ENCODE assay signal across 8 cellular contexts in genomic region chr10:109922353-109922975, GRCh38. TPM values are rescaled to one million over a fixed set of nuclear protein-coding genes. Genes with fewer than 3 reads are reported as not detected.
DNase-seq lines count a peak whose midpoint lies in the region; ATAC-seq, FAIRE-seq and TF ChIP-seq lines count a peak whose summit lies in the region.

No MANE protein-coding gene starts in this region.

- H3K4me3 ChIP-seq in CD4-positive, CD25-positive, alpha-beta regulatory T cell (ENCODE audit: low read depth, low read length): peak overlapping the region; percentile 77
- H3K4me3 ChIP-seq in OCI-LY1 (ENCODE audit: low read depth, low read length, poor library complexity, severe bottlenecking) (peak overlapping the region; percentile 68), H1 (ENCODE audit: extremely low read depth in 1 of 4, insufficient read depth in 2 of 4, low read depth in 3 of 4, low read length in 4 of 4) (peak overlapping the region; percentile 42 to 87 (median 70)), neural cell (ENCODE audit: low read length) (peak overlapping the region; percentile 84)

- FAIRE-seq in H1 (lab: Jason Lieb, UNC): no peak
- no peak for FAIRE-seq in GM12891 (lab: Jason Lieb, UNC)

- H2AK5ac ChIP-seq in H1 (ENCODE audit: low read depth, low read length): no peak overlapping the region; the same call in 1 of the 2 replicates

- H4K5ac ChIP-seq in H1 (ENCODE audit: insufficient read length, low read depth, low read length): no peak overlapping the region

- H3K79me2 ChIP-seq in OCI-LY1 (ENCODE audit: insufficient read depth, low read length) (peaks cover 37% of the 10 kb centered on the region), H1 (ENCODE audit: control insufficient read depth in 1 of 2, insufficient read depth in 2 of 2, low read length in 2 of 2) (peaks cover 0 to 20% of the 10 kb centered on the region in 2 experiments; a peak in 2 of 4 replicates), neural cell (replicated peaks; ENCODE audit: insufficient read depth, low read length) (no peaks in the 10 kb centered on the region)

- no peak overlapping the region for H3K14ac ChIP-seq in H1 (ENCODE audit: insufficient read length)

- peak overlapping the region; percentile 90 for H3K4me2 ChIP-seq in OCI-LY1 (ENCODE audit: low read length)
- H3K4me2 ChIP-seq in H1 (ENCODE audit: insufficient read depth in 1 of 2, low read depth in 2 of 2, low read length in 2 of 2): peak overlapping the region; percentile 67 to 75
- H3K4me2 ChIP-seq in neural cell (ENCODE audit: low read length): peak overlapping the region; percentile 78

- H4K8ac ChIP-seq in H1 (ENCODE audit: extremely low read depth, insufficient read depth, low read length): peak overlapping the region; percentile 88

- H2BK12ac ChIP-seq in H1 (ENCODE audit: low read depth, low read length): no peak overlapping the region

- no peak overlapping the region for H3K23ac ChIP-seq in H1 (ENCODE audit: insufficient read length)

- no peak for ATAC-seq in CD4-positive, CD25-positive, alpha-beta regulatory T cell (ENCODE audit: low read depth in 2 of 2)
- ATAC-seq in HG03045 (IDR thresholded peaks at IDR 0.05; ENCODE audit: unreplicated experiment) (no peak), HG02678 (IDR thresholded peaks at IDR 0.05; ENCODE audit: unreplicated experiment) (no peak)

- no peak overlapping the region for H2BK20ac ChIP-seq in H1 (ENCODE audit: low read length)

- H3K9me3 ChIP-seq in CD4-positive, CD25-positive, alpha-beta regulatory T cell (ENCODE audit: control insufficient read depth in 2 of 2, low read length in 2 of 2): no peaks in the 10 kb centered on the region
- H3K9me3 ChIP-seq in OCI-LY1 (ENCODE audit: low read length): no peaks in the 10 kb centered on the region
- no peaks in the 10 kb centered on the region for H3K9me3 ChIP-seq in H1 (ENCODE audit: insufficient read depth in 2 of 2, low read depth in 1 of 2, low read length in 1 of 2)
- no peaks in the 10 kb centered on the region for H3K9me3 ChIP-seq in neural cell (ENCODE audit: low read length)

- peak overlapping the region; percentile 69 to 95 (median 91) for H3K27ac Mint-ChIP-seq in CD4-positive, CD25-positive, alpha-beta regulatory T cell

- peak overlapping the region; percentile 71 for H3K27ac ChIP-seq in CD4-positive, CD25-positive, alpha-beta regulatory T cell (ENCODE audit: insufficient read depth, low read length, poor library complexity, severe bottlenecking)
- peak overlapping the region; percentile 47 for H3K27ac ChIP-seq in OCI-LY1 (ENCODE audit: low read depth, low read length, poor library complexity, severe bottlenecking)
- no peak overlapping the region for H3K27ac ChIP-seq in H1 (ENCODE audit: low read depth, low read length)
- no peak overlapping the region for H3K27ac ChIP-seq in neural cell (ENCODE audit: low read length)

- 56% methylated on average over 7 of the region's 7 CpGs; no CpG with 5 or more reads in 1 of the 2 experiments for WGBS in H1 (ENCODE audit: extremely low coverage in 1 of 2, insufficient coverage in 1 of 2, insufficient read length in 1 of 2, insufficient replicate concordance in 2 of 2, low coverage in 1 of 2, low lambda C conversion rate in 2 of 2, missing lambda C conversion rate in 1 of 2), 2 experiments

- no peak overlapping the region for H2BK5ac ChIP-seq in H1 (ENCODE audit: low read depth, low read length)

- TF ChIP-seq RAD21 in H1 (IDR thresholded peaks at IDR 0.05 in 1 of 2, conservative IDR thresholded peaks at IDR 0.05 in 1 of 2; ENCODE audit: low read depth in 2 of 2, low read length in 2 of 2): no peak
- no peak for TF ChIP-seq RAD21 in neural cell (conservative IDR thresholded peaks at IDR 0.05)

- H3F3A ChIP-seq in OCI-LY1 (ENCODE audit: insufficient read depth, low read length) (peaks cover 5% of the 10 kb centered on the region; the same call in 1 of the 2 replicates), neural cell (ENCODE audit: insufficient read depth, low read length, poor library complexity, severe bottlenecking) (no peaks in the 10 kb centered on the region)

- H3K4me1 Mint-ChIP-seq in CD4-positive, CD25-positive, alpha-beta regulatory T cell: peaks cover 6 to 58% (median 43%) of the 10 kb centered on the region in 4 donors

- TF ChIP-seq EP300 in H1 (IDR thresholded peaks at IDR 0.05; ENCODE audit: borderline replicate concordance in 1 of 2, low read depth in 2 of 2, low read length in 2 of 2): no peak
- TF ChIP-seq EP300 in neural cell (conservative IDR thresholded peaks at IDR 0.05; ENCODE audit: poor library complexity, severe bottlenecking): no peak

- H3K9me3 Mint-ChIP-seq in CD4-positive, CD25-positive, alpha-beta regulatory T cell: no peaks in the 10 kb centered on the region

- no peak overlapping the region for H2BK120ac ChIP-seq in H1 (replicated peaks; ENCODE audit: low read depth, low read length)

- H3K4ac ChIP-seq in H1 (replicated peaks; ENCODE audit: insufficient read length, low read depth, low read length): no peak overlapping the region

- no peak for TF ChIP-seq POLR2A in H1 (IDR thresholded peaks at IDR 0.05; ENCODE audit: control extremely low read depth in 1 of 2, low read depth in 2 of 2, low read length in 2 of 2)
- TF ChIP-seq POLR2A in GM12891 (IDR thresholded peaks at IDR 0.05; ENCODE audit: low read depth, low read length): no peak

- H3K9ac ChIP-seq in OCI-LY1 (ENCODE audit: low read length) (peak overlapping the region; percentile 89), H1 (replicated peaks in 1 of 4; ENCODE audit: extremely low read depth in 1 of 4, low read depth in 3 of 4, low read length in 3 of 4) (peak overlapping the region; percentile 3 to 65 (median 14); a peak in 5 of 7 replicates), neural cell (ENCODE audit: low read length) (peak overlapping the region; percentile 69)

- H3K9me2 ChIP-seq in OCI-LY1 (ENCODE audit: low read depth, low read length) (no peaks in the 10 kb centered on the region), neural cell (ENCODE audit: insufficient read depth, low read length) (no peaks in the 10 kb centered on the region)

- DNase-seq in CD4-positive, CD25-positive, alpha-beta regulatory T cell: no peak
- DNase-seq in H1 (ENCODE audit: low read depth in 1 of 2, low spot score in 2 of 2) (no peak), GM12891 (ENCODE audit: insufficient read length, low spot score) (no peak), HK-2 (ENCODE audit: unreplicated experiment) (no peak)

- no peak overlapping the region for H2AFZ ChIP-seq in OCI-LY1 (ENCODE audit: low read length)
- H2AFZ ChIP-seq in H1 (ENCODE audit: low read length): no peak overlapping the region
- H2AFZ ChIP-seq in neural cell (ENCODE audit: low read depth, low read length): peak overlapping the region; percentile 51

- no peaks in the 10 kb centered on the region for H3K36me3 Mint-ChIP-seq in CD4-positive, CD25-positive, alpha-beta regulatory T cell

- peaks cover 2% of the 10 kb centered on the region for H3K79me1 ChIP-seq in H1 (ENCODE audit: low read depth, low read length)

- peak overlapping the region; percentile 87 to 96 (median 90) for H3K4me3 Mint-ChIP-seq in CD4-positive, CD25-positive, alpha-beta regulatory T cell

- peaks cover 8% of the 10 kb centered on the region for H3K23me2 ChIP-seq in H1 (ENCODE audit: low read depth, low read length)

- POLR2A ChIA-PET in H1 (lab: Charles Lee; ENCODE audit: partially characterized antibody): interaction anchor here (0.6 to 1.2 kb wide), 3 partner anchors 11 to 364 kb away, joined by 3 to 4 read pairs (median 3); no protein-coding TSS in a partner anchor

- no peaks in the 10 kb centered on the region for H3K27me3 ChIP-seq in CD4-positive, CD25-positive, alpha-beta regulatory T cell (ENCODE audit: control insufficient read depth, insufficient read depth, low read length)
- H3K27me3 ChIP-seq in OCI-LY1 (ENCODE audit: insufficient read depth, low read length): no peaks in the 10 kb centered on the region
- peaks cover 0 to 11% (median 9%) of the 10 kb centered on the region in 4 experiments; a peak in 5 of 7 replicates for H3K27me3 ChIP-seq in H1 (replicated peaks in 1 of 4; ENCODE audit: control insufficient read depth in 3 of 4, extremely low read depth in 1 of 4, insufficient read depth in 3 of 4, low read length in 3 of 4)
- no peaks in the 10 kb centered on the region for H3K27me3 ChIP-seq in neural cell (ENCODE audit: insufficient read depth, low read depth, low read length)

- no peaks in the 10 kb centered on the region for H4K20me1 ChIP-seq in OCI-LY1 (ENCODE audit: insufficient read depth, low read length)
- no peaks in the 10 kb centered on the region for H4K20me1 ChIP-seq in H1 (replicated peaks in 1 of 2; ENCODE audit: control insufficient read depth in 1 of 2, insufficient read depth in 2 of 2, low read length in 2 of 2)
- H4K20me1 ChIP-seq in neural cell (ENCODE audit: insufficient read depth): no peaks in the 10 kb centered on the region

- H3K36me3 ChIP-seq in CD4-positive, CD25-positive, alpha-beta regulatory T cell (ENCODE audit: control insufficient read depth, insufficient read depth, low read length): no peaks in the 10 kb centered on the region
- H3K36me3 ChIP-seq in OCI-LY1 (ENCODE audit: insufficient read depth, low read length) (peaks cover 14% of the 10 kb centered on the region), H1 (ENCODE audit: control insufficient read depth in 2 of 4, insufficient read depth in 4 of 4, low read length in 3 of 4) (no peaks in the 10 kb centered on the region), neural cell (ENCODE audit: insufficient read depth, low read length) (no peaks in the 10 kb centered on the region)

- no peak overlapping the region for H3K56ac ChIP-seq in H1 (replicated peaks; ENCODE audit: insufficient read length, low read depth, low read length)

- TF ChIP-seq CTCF in OCI-LY1 (IDR thresholded peaks at IDR 0.05; ENCODE audit: low read length): no peak
- no peak for TF ChIP-seq CTCF in H1 (IDR thresholded peaks at IDR 0.05; ENCODE audit: control extremely low read depth in 1 of 3, insufficient read depth in 1 of 3, low read depth in 1 of 3, low read length in 3 of 3)
- no peak for TF ChIP-seq CTCF in neural cell (IDR thresholded peaks at IDR 0.05; ENCODE audit: poor library complexity, severe bottlenecking)

- CTCF ChIA-PET in H1 (lab: Charles Lee; ENCODE audit: partially characterized antibody): no interaction called here

- no peak overlapping the region for H2BK15ac ChIP-seq in H1 (ENCODE audit: low read length)

- peaks cover 32% of the 10 kb centered on the region for H3K4me1 ChIP-seq in CD4-positive, CD25-positive, alpha-beta regulatory T cell (ENCODE audit: control insufficient read depth, insufficient read depth, low read length, poor library complexity, severe bottlenecking)
- H3K4me1 ChIP-seq in OCI-LY1 (ENCODE audit: insufficient read depth, low read length, severe bottlenecking) (peaks cover 32% of the 10 kb centered on the region), H1 (replicated peaks in 1 of 4; ENCODE audit: control insufficient read depth in 3 of 4, insufficient read depth in 4 of 4, low read length in 3 of 4) (peaks cover 6 to 20% (median 12%) of the 10 kb centered on the region in 4 experiments)

- no peak overlapping the region for H4K91ac ChIP-seq in H1 (replicated peaks; ENCODE audit: insufficient read length, low read length)

- H3K18ac ChIP-seq in H1 (ENCODE audit: extremely low read depth, low read length): 0 out of 2 replicates have a peak overlapping the region, but pooled peaks have one; percentile 60

- no peaks in the 10 kb centered on the region for H3K27me3 Mint-ChIP-seq in CD4-positive, CD25-positive, alpha-beta regulatory T cell

RNA-seq across cellular contexts. Expression of gene XPNPEP1, which starts 0.8 kb away (rescaled TPM):
- total RNA-seq in CD4-positive, CD25-positive, alpha-beta regulatory T cell: 52.4 TPM
- polyA plus RNA-seq in CD4-positive, CD25-positive, alpha-beta regulatory T cell: 10 to 100 TPM; 14.9 to 19.2 (median 17.8) TPM
- 49.7 and 61.1 TPM in 2 replicates for total RNA-seq in H1 (2021; fragmentation: NEBNext Ultra II Directional; extraction: Animal tissue kit (Norgen Biotek cat#: 25700))
- polyA plus RNA-seq in H1 (2011; rRNA removed): 201 TPM in 2 replicates
- polyA plus RNA-seq in H1 (2011; cell fraction: cytosol; rRNA removed): 147 TPM
- polyA plus RNA-seq in H1 (2011; cell fraction: nucleus; rRNA removed): 319 TPM
- 47.4 to 54.6 TPM (median 51.3 TPM) in 4 replicates for polyA plus RNA-seq in H1 (2012, experiment 1 of 2)
- 26.3 TPM for polyA plus RNA-seq in H1 (2012, experiment 2 of 2)
- 35.6 TPM for polyA plus RNA-seq in H1 (2013, experiment 1 of 2)
- polyA plus RNA-seq in H1 (2013, experiment 2 of 2): 34.4 TPM
- polyA minus RNA-seq in H1 (2011; rRNA and poly(A)+ RNA removed): 329 and 459 TPM in 2 replicates
- polyA minus RNA-seq in H1 (2011; cell fraction: cytosol; rRNA and poly(A)+ RNA removed): 84.0 TPM
- polyA minus RNA-seq in H1 (2011; cell fraction: nucleus; rRNA and poly(A)+ RNA removed): 113 TPM
- 96.3 and 113 TPM in 2 replicates for polyA plus RNA-seq in neural cell
- 90.3 and 102 TPM in 2 replicates for polyA minus RNA-seq in neural cell
- polyA plus RNA-seq in GM12891 (2012; ENCODE audit: low read depth, missing spikeins): 40.8 TPM

Comparison
In these comparisons a context has a peak if more than half of its experiments do, and no peak if none do; other contexts are left out.
1. H3K27ac ChIP-seq: peak in CD4-positive, CD25-positive, alpha-beta regulatory T cell (single experiment) and OCI-LY1 (single experiment); none in H1 (single experiment) and neural cell (single experiment).
2. H3K9ac ChIP-seq: peak in every context shown above with its lines; median percentile 89 in OCI-LY1; 69 in neural cell; 14 in H1.
3. Peak in every context shown above with its lines, with median percentiles within 50 percentile points of each other: H3K4me3 ChIP-seq and H3K4me2 ChIP-seq.